Comparison of ENCODE assay signal across 14 cellular contexts in genomic region chr11:908273-908672, GRCh38. TPM values are rescaled to one million over a fixed set of nuclear protein-coding genes. Genes with fewer than 3 reads are reported as not detected.
DNase-seq lines count a peak whose midpoint lies in the region; ATAC-seq and TF ChIP-seq lines count a peak whose summit lies in the region.
"Had no signal": no experiment of that assay in that cellular context is flagged by ENCODE, and none has a peak within 500 bp of the region (broad histone marks: within the 10 kb centered on the region; RNA-seq: fewer than 3 reads in every experiment).

No MANE protein-coding gene starts in this region.

- DNase-seq in stimulated activated naive CD8-positive, alpha-beta T cell treated with anti-CD3 and anti-CD28 coated beads, Interleukin-15, Interleukin-2, amounts not matched to agents 100 U/mL and 50 U/mL, for 24 hours = no peak
- DNase-seq in PC-3 (peak; percentile 33), immature natural killer cell (no peak), HT-29 (ENCODE audit: low spot score) (no peak)
- DNase-seq in stimulated activated naive CD4-positive, alpha-beta T cell (lab: John Stamatoyannopoulos, UW) = no peak
- DNase-seq: amygdala, glutamatergic neuron, posterior cingulate gyrus, SHP77 treated with DMSO at 0.1 percent for 48 hours, substantia nigra had no signal

- peaks cover 28% of the 10 kb centered on the region for H3K4me1 Mint-ChIP-seq in stimulated activated naive CD8-positive, alpha-beta T cell treated with anti-CD3 and anti-CD28 coated beads, Interleukin-15, Interleukin-2, amounts not matched to agents 100 ng/mL and 50 ng/mL, for 24 hours (ENCODE audit: low read depth)
- peaks cover 21 to 23% of the 10 kb centered on the region in 2 donors for H3K4me1 Mint-ChIP-seq in immature natural killer cell

- no peak overlapping the region for H3K4me3 ChIP-seq in PC-3 (ENCODE audit: low read length)
- no peak overlapping the region for H3K4me3 ChIP-seq in gastroesophageal sphincter

- CTCF ChIA-PET in PC-3 (lab: Charles Lee) = no interaction called here

- H3K4me1 ChIP-seq in PC-3 (ENCODE audit: insufficient read depth, low read length) = peaks cover 16% of the 10 kb centered on the region
- peaks cover 0 to 33% (median 10%) of the 10 kb centered on the region in 3 donors for H3K4me1 ChIP-seq in gastroesophageal sphincter

- H3K36me3 ChIP-seq in PC-3 (ENCODE audit: low read depth, low read length) = peaks cover 8% of the 10 kb centered on the region
- peaks cover 0 to 46% of the 10 kb centered on the region in 2 donors for H3K36me3 ChIP-seq in gastroesophageal sphincter

- H3K9me3 Mint-ChIP-seq in stimulated activated naive CD8-positive, alpha-beta T cell treated with anti-CD3 and anti-CD28 coated beads, Interleukin-15, Interleukin-2, amounts not matched to agents 100 ng/mL and 50 ng/mL, for 24 hours = no peaks in the 10 kb centered on the region
- no peaks in the 10 kb centered on the region for H3K9me3 Mint-ChIP-seq in immature natural killer cell

- H3K9ac ChIP-seq in PC-3 (ENCODE audit: low read length) = no peak overlapping the region

- H3K27ac ChIP-seq in PC-3 (ENCODE audit: low read length) (no peak overlapping the region), gastroesophageal sphincter (no peak overlapping the region)
- H3K27ac ChIP-seq: epithelial cell of prostate had no signal

- no peak for TF ChIP-seq POLR2A in gastroesophageal sphincter (IDR thresholded peaks at IDR 0.05)

- peaks cover 40% of the 10 kb centered on the region for H3K79me2 ChIP-seq in PC-3 (ENCODE audit: low read length)

- H3K4me2 ChIP-seq in PC-3 (ENCODE audit: low read length) = no peak overlapping the region

- BruUV-seq in PC-3 (replicated peaks; lab: Mats Ljungman, UMichigan) = no TSS peak

- H3K27me3 ChIP-seq in PC-3 (ENCODE audit: low read length) = no peaks in the 10 kb centered on the region
- no peaks in the 10 kb centered on the region for H3K27me3 ChIP-seq in gastroesophageal sphincter

- H3K36me3 Mint-ChIP-seq in stimulated activated naive CD8-positive, alpha-beta T cell treated with anti-CD3 and anti-CD28 coated beads, Interleukin-15, Interleukin-2, amounts not matched to agents 100 ng/mL and 50 ng/mL, for 24 hours (ENCODE audit: low read depth) = peaks cover 38% of the 10 kb centered on the region
- peaks cover 4 to 5% (median 4%) of the 10 kb centered on the region in 3 donors for H3K36me3 Mint-ChIP-seq in immature natural killer cell

- no peak for TF ChIP-seq CTCF in PC-3 (conservative IDR thresholded peaks at IDR 0.05; ENCODE audit: low read depth, low read length)
- no peak for TF ChIP-seq CTCF in gastroesophageal sphincter (IDR thresholded peaks at IDR 0.05)

- ATAC-seq in stimulated activated naive CD8-positive, alpha-beta T cell treated with anti-CD3 and anti-CD28 coated beads, Interleukin-15, Interleukin-2, amounts not matched to agents 100 U/mL and 50 U/mL, for 24 hours = no peak
- ATAC-seq in PC-3 = no peak
- ATAC-seq in GM19324 (IDR thresholded peaks at IDR 0.05; ENCODE audit: low FRiP score, unreplicated experiment) = no peak
- ATAC-seq in gastroesophageal sphincter = no peak

- H3K27ac Mint-ChIP-seq in stimulated activated naive CD8-positive, alpha-beta T cell treated with anti-CD3 and anti-CD28 coated beads, Interleukin-15, Interleukin-2, amounts not matched to agents 100 ng/mL and 50 ng/mL, for 24 hours = no peak overlapping the region
- no peak overlapping the region for H3K27ac Mint-ChIP-seq in immature natural killer cell

- no peak for TF ChIP-seq EP300 in gastroesophageal sphincter (IDR thresholded peaks at IDR 0.05)

- no peaks in the 10 kb centered on the region for H3K9me2 ChIP-seq in PC-3 (replicated peaks; ENCODE audit: low read length)

- 93% methylated on average over 3 of the region's 5 CpGs; no CpG with 5 or more reads in 1 of the 2 donors for WGBS in gastroesophageal sphincter (ENCODE audit: low coverage in 1 of 2), 2 donors

- no peaks in the 10 kb centered on the region for H3F3A ChIP-seq in PC-3 (ENCODE audit: low read length, unreplicated experiment)

- H3K9me3 ChIP-seq in PC-3 (ENCODE audit: low read length) (no peaks in the 10 kb centered on the region), gastroesophageal sphincter (no peaks in the 10 kb centered on the region)

- POLR2A ChIA-PET in PC-3 (lab: Charles Lee; ENCODE audit: unreplicated experiment) = no interaction called here

- H3K27me3 Mint-ChIP-seq in stimulated activated naive CD8-positive, alpha-beta T cell treated with anti-CD3 and anti-CD28 coated beads, Interleukin-15, Interleukin-2, amounts not matched to agents 100 ng/mL and 50 ng/mL, for 24 hours = no peaks in the 10 kb centered on the region
- peaks cover 2 to 5% (median 3%) of the 10 kb centered on the region in 3 donors for H3K27me3 Mint-ChIP-seq in immature natural killer cell (ENCODE audit: low read depth in 3 of 3)

- intact Hi-C loops in PC-3 (cut with micrococcal nuclease) = no loop called here

- H2AFZ ChIP-seq in PC-3 (ENCODE audit: low read length) = no peak overlapping the region

- H4K20me1 ChIP-seq in PC-3 (ENCODE audit: low read length) = no peaks in the 10 kb centered on the region

- peak overlapping the region; percentile 30 for H3K4me3 Mint-ChIP-seq in stimulated activated naive CD8-positive, alpha-beta T cell treated with anti-CD3 and anti-CD28 coated beads, Interleukin-15, Interleukin-2, amounts not matched to agents 100 ng/mL and 50 ng/mL, for 24 hours
- peak overlapping the region in 4 of 5 donors; percentile 27 to 61 (median 42) for H3K4me3 Mint-ChIP-seq in immature natural killer cell

RNA-seq across cellular contexts. Expression of gene CHID1, which starts 2.3 kb away (rescaled TPM):
- total RNA-seq in PC-3 (2014; rRNA removed) (70.2 and 116 TPM in 2 replicates), gastroesophageal sphincter (10 to 100 TPM; 36.0 to 55.3 (median 46.4) TPM)
- polyA plus RNA-seq in immature natural killer cell = 10 to 100 TPM; 52.2 to 74.6 (median 67.4) TPM
- total RNA-seq in HT-29 (2014; rRNA removed; shearing (Covaris generic)) = 68.2 and 80.6 TPM in 2 replicates

RNA-seq across cellular contexts. Expression of gene AP2A2, which starts 17.4 kb away (rescaled TPM):
- total RNA-seq in PC-3 (2014; rRNA removed) (29.6 and 42.8 TPM in 2 replicates), gastroesophageal sphincter (10 to 100 TPM; 47.9 to 88.5 (median 61.6) TPM)
- 10 to 100 TPM in 1 of 3 donors, 1 to 10 TPM in 2; 2.5 to 11.0 (median 7.1) TPM for polyA plus RNA-seq in immature natural killer cell
- total RNA-seq in HT-29 (2014; rRNA removed; shearing (Covaris generic)) = 38.5 and 46.6 TPM in 2 replicates
